In the genomic region with DNA sequence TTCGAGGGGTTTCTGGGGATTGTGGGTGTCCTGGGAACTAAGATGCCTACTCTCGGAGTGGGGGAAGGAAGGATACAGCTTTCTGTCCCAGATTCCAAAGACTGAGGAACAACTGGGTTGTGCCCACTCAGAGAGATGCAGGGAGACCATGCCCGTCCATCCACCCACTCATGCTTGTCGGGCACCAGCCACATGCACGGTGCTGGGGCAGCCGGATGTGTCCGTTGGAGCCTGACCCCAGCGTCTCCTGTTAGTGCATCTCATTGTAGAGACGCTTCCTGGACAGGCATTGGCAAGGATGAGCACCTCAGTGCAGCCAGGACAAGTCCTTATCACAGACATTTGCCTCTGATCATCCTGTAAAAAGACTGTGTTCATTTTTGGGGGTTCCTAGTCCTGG, we compare ENCODE assay signal across 17 cellular contexts. TPM values are rescaled to one million over a fixed set of nuclear protein-coding genes. Genes with fewer than 3 reads are reported as not detected.
DNase-seq lines count a peak whose midpoint lies in the region; ATAC-seq, FAIRE-seq and TF ChIP-seq lines count a peak whose summit lies in the region.
"Had no signal": no experiment of that assay in that cellular context is flagged by ENCODE, and none has a peak within 500 bp of the region (broad histone marks: within the 10 kb centered on the region; RNA-seq: fewer than 3 reads in every experiment).

No MANE protein-coding gene starts in this region.

- TF ChIP-seq CTCF in kidney (IDR thresholded peaks at IDR 0.05; ENCODE audit: borderline replicate concordance, extremely low read depth, insufficient read depth): no peak
- TF ChIP-seq CTCF in sigmoid colon (IDR thresholded peaks at IDR 0.05): no peak

- H3K9ac ChIP-seq in BLaER1 treated with 17β-estradiol and CSF1 and Interleukin-3, amounts not matched to agents 10 nM and 100 nM: no peak overlapping the region
- H3K9ac ChIP-seq in kidney (ENCODE audit: low read length in 2 of 2): no peak overlapping the region
- H3K9ac ChIP-seq: GM23248 had no signal

- no peak for TF ChIP-seq POLR2A in sigmoid colon (IDR thresholded peaks at IDR 0.05)

- intact Hi-C loops in kidney (cut with DNase I): no loop called here
- intact Hi-C loops in sigmoid colon (cut with DNase I): no loop called here

- peaks cover 53 to 66% (median 61%) of the 10 kb centered on the region in 11 experiments for H3K27me3 ChIP-seq in BLaER1 treated with 17β-estradiol and CSF1 and Interleukin-3, amounts not matched to agents 10 nM and 100 nM
- H3K27me3 ChIP-seq in sigmoid colon: peaks cover 0 to 7% (median 0%) of the 10 kb centered on the region in 3 donors

- DNase-seq in D341Med (ENCODE audit: low spot score) (peak; percentile 25), kidney (peak; percentile 47), sigmoid colon (peak; percentile 46), medulla oblongata (ENCODE audit: extremely low spot score) (no peak)
- DNase-seq: BE2C; CD8-positive, alpha-beta T cell; GM23248; NCI-H1417; NCI-H2029; NCI-H2171 treated with DMSO at 0.1 percent for 48 hours; NCI-H774 had no signal

- H3K9me3 ChIP-seq in BLaER1 treated with 17β-estradiol and CSF1 and Interleukin-3, amounts not matched to agents 10 nM and 100 nM (replicated peaks in 1 of 11): peaks cover 3 to 7% (median 4%) of the 10 kb centered on the region in 11 experiments; a peak in 11 of 22 replicates
- H3K9me3 ChIP-seq in kidney (ENCODE audit: control insufficient read depth in 1 of 2, low read length in 2 of 2): no peaks in the 10 kb centered on the region
- H3K9me3 ChIP-seq in sigmoid colon: no peaks in the 10 kb centered on the region

- H3K36me3 ChIP-seq in BLaER1 treated with 17β-estradiol and CSF1 and Interleukin-3, amounts not matched to agents 10 nM and 100 nM: no peaks in the 10 kb centered on the region
- H3K36me3 ChIP-seq in kidney (ENCODE audit: control insufficient read depth in 1 of 2, insufficient read depth in 2 of 2, low read length in 2 of 2) (no peaks in the 10 kb centered on the region), sigmoid colon (no peaks in the 10 kb centered on the region)
- H3K36me3 ChIP-seq: BE2C had no signal

- no peak for FAIRE-seq in kidney (lab: Jason Lieb, UNC)
- FAIRE-seq: GM12891 had no signal

- ATAC-seq in HG02870 (IDR thresholded peaks at IDR 0.05; ENCODE audit: unreplicated experiment) (no peak), GM19452 (IDR thresholded peaks at IDR 0.05; ENCODE audit: unreplicated experiment) (no peak)
- ATAC-seq: CD8-positive, alpha-beta T cell; Panc1; Right ventricle myocardium inferior had no signal

- WGBS in sigmoid colon, 2 donors: 84 to 89% methylated on average over 9 of the region's 9 CpGs

- no peak for TF ChIP-seq EP300 in sigmoid colon (IDR thresholded peaks at IDR 0.05)

- H4K20me1 ChIP-seq in BLaER1 treated with 17β-estradiol and CSF1 and Interleukin-3, amounts not matched to agents 10 nM and 100 nM: peaks cover 0 to 4% (median 0%) of the 10 kb centered on the region in 11 experiments; a peak in 3 of 22 replicates

- no peak overlapping the region for H3K4me3 ChIP-seq in BLaER1 treated with 17β-estradiol and CSF1 and Interleukin-3, amounts not matched to agents 10 nM and 100 nM
- H3K4me3 ChIP-seq in kidney (ENCODE audit: low read length in 2 of 2) (no peak overlapping the region), sigmoid colon (no peak overlapping the region)
- H3K4me3 ChIP-seq: GM23248 had no signal

- peak overlapping the region in 6 of 11 experiments; percentile 12 to 58 (median 31); a peak in 5 of 22 replicates for H3K4me2 ChIP-seq in BLaER1 treated with 17β-estradiol and CSF1 and Interleukin-3, amounts not matched to agents 10 nM and 100 nM

- no peak overlapping the region for H3K27ac ChIP-seq in BLaER1 treated with 17β-estradiol and CSF1 and Interleukin-3, amounts not matched to agents 10 nM and 100 nM
- H3K27ac ChIP-seq in kidney (ENCODE audit: low read depth in 2 of 2, low read length in 2 of 2) (no peak overlapping the region), sigmoid colon (no peak overlapping the region)
- H3K27ac ChIP-seq: GM23248 had no signal

- peaks cover 0 to 11% (median 10%) of the 10 kb centered on the region in 10 experiments; a peak in 7 of 20 replicates for H3K4me1 ChIP-seq in BLaER1 treated with 17β-estradiol and CSF1 and Interleukin-3, amounts not matched to agents 10 nM and 100 nM
- H3K4me1 ChIP-seq in kidney (ENCODE audit: control insufficient read depth in 1 of 2, insufficient read depth in 1 of 2, low read depth in 1 of 2, low read length in 2 of 2): no peaks in the 10 kb centered on the region
- no peaks in the 10 kb centered on the region for H3K4me1 ChIP-seq in sigmoid colon
- H3K4me1 ChIP-seq: BE2C had no signal

RNA-seq across cellular contexts. Expression of a gene that starts 58.1 kb away (rescaled TPM):
- total RNA-seq in kidney (61.5 TPM), sigmoid colon (10 to 100 TPM; 26.8 to 53.6 (median 29.8) TPM)
- polyA plus RNA-seq in kidney (ENCODE audit: insufficient read depth, low read depth, low replicate concordance) (107 TPM), sigmoid colon (100 to 1,000 TPM in 1 of 3 donors, 10 to 100 TPM in 2; 93.1 to 116 (median 99.6) TPM)
